ENCODE assay signal across 22 cellular contexts in genomic region chr1:87121732-87122163, GRCh38.
DNase-seq lines count a peak whose midpoint lies in the region; ATAC-seq and TF ChIP-seq lines count a peak whose summit lies in the region.
"Had no signal": no experiment of that assay in that cellular context is flagged by ENCODE, and none has a peak within 500 bp of the region (broad histone marks: within the 10 kb centered on the region; RNA-seq: fewer than 3 reads in every experiment).

No MANE protein-coding gene starts in this region.

- H3K27me3 ChIP-seq in gastroesophageal sphincter = no peaks in the 10 kb centered on the region
- H3K27me3 ChIP-seq: BLaER1 treated with 17β-estradiol and CSF1 and Interleukin-3, amounts not matched to agents 10 nM and 100 nM; Peyer's patch had no signal

- no peaks in the 10 kb centered on the region for H3K4me1 ChIP-seq in gastroesophageal sphincter
- H3K4me1 ChIP-seq: A549, Peyer's patch had no signal

- H3K27ac Mint-ChIP-seq in nephron progenitor cell = peak overlapping the region; percentile 78
- H3K27ac Mint-ChIP-seq: CD8-positive, alpha-beta T cell; H9; IgD-negative memory B cell had no signal

- no peak for TF ChIP-seq CTCF in AG09319 (IDR thresholded peaks at IDR 0.05; ENCODE audit: low read depth, low read length)
- TF ChIP-seq CTCF in gastroesophageal sphincter (IDR thresholded peaks at IDR 0.05) = no peak
- TF ChIP-seq CTCF in nephron progenitor cell (IDR thresholded peaks at IDR 0.05) = no peak

- H3K27ac ChIP-seq in SK-N-MC = peak overlapping the region; percentile 14; the same call in 1 of the 2 replicates
- no peak overlapping the region for H3K27ac ChIP-seq in gastroesophageal sphincter
- H3K27ac ChIP-seq: A549; BLaER1 treated with 17β-estradiol and CSF1 and Interleukin-3, amounts not matched to agents 10 nM and 100 nM; Peyer's patch had no signal

- peaks cover 29% of the 10 kb centered on the region for H3K4me1 Mint-ChIP-seq in nephron progenitor cell

- no peaks in the 10 kb centered on the region for H3K36me3 Mint-ChIP-seq in nephron progenitor cell (ENCODE audit: low read depth)
- H3K36me3 Mint-ChIP-seq: CD8-positive, alpha-beta T cell had no signal

- ATAC-seq in gastroesophageal sphincter = peak; percentile 41
- ATAC-seq: A549; CD8-positive, alpha-beta T cell had no signal

- H3K9ac ChIP-seq in SK-N-MC (ENCODE audit: insufficient read length) = no peak overlapping the region
- H3K9ac ChIP-seq: BLaER1 treated with 17β-estradiol and CSF1 and Interleukin-3, amounts not matched to agents 10 nM and 100 nM; SK-N-SH had no signal

- WGBS in gastroesophageal sphincter (ENCODE audit: low coverage in 1 of 2), 2 donors = 48 to 63% methylated on average over 3 to 7 of the region's 7 CpGs

- H3K36me3 ChIP-seq in SK-N-MC (ENCODE audit: insufficient read depth, low read length) (no peaks in the 10 kb centered on the region), gastroesophageal sphincter (no peaks in the 10 kb centered on the region)
- H3K36me3 ChIP-seq: BLaER1 treated with 17β-estradiol and CSF1 and Interleukin-3, amounts not matched to agents 10 nM and 100 nM; Peyer's patch had no signal

- DNase-seq in AG09319 (ENCODE audit: extremely low read depth, low read depth) = peak; percentile 22
- DNase-seq in SK-N-MC (ENCODE audit: low read depth, low spot score) = no peak
- no peak for DNase-seq in nephron progenitor cell
- DNase-seq in SHP77 treated with DMSO at 0.1 percent for 48 hours (lab: John Stamatoyannopoulos, UW) = no peak
- DNase-seq in DMS53 (lab: John Stamatoyannopoulos, UW) = no peak
- DNase-seq in foreskin melanocyte = no peak
- DNase-seq in NOMO-1 (lab: John Stamatoyannopoulos, UW; ENCODE audit: unreplicated experiment in 2 of 2) = no peak
- DNase-seq: CD8-positive, alpha-beta T cell; H9; Karpas-422; NCI-H1048; NCI-H146; NCI-H2081; NCI-H2171 treated with DMSO at 0.1 percent for 48 hours; NCI-H446; NCI-H69; Peyer's patch; SK-N-SH had no signal

- no peak overlapping the region for H3K4me3 Mint-ChIP-seq in nephron progenitor cell
- H3K4me3 Mint-ChIP-seq: CD8-positive, alpha-beta T cell; H9 had no signal

- no peaks in the 10 kb centered on the region for H3K27me3 Mint-ChIP-seq in nephron progenitor cell (ENCODE audit: low read depth, poor library complexity)

- H3K9me3 ChIP-seq in SK-N-MC (ENCODE audit: low read depth, low read length) = no peaks in the 10 kb centered on the region
- H3K9me3 ChIP-seq in gastroesophageal sphincter = no peaks in the 10 kb centered on the region
- H3K9me3 ChIP-seq: A549; BLaER1 treated with 17β-estradiol and CSF1 and Interleukin-3, amounts not matched to agents 10 nM and 100 nM; Peyer's patch; SK-N-SH had no signal

- no peak for TF ChIP-seq EP300 in gastroesophageal sphincter (IDR thresholded peaks at IDR 0.05)

- H3K4me3 ChIP-seq in SK-N-MC = 0 out of 2 replicates have a peak overlapping the region, but pooled peaks have one; percentile 11
- no peak overlapping the region for H3K4me3 ChIP-seq in gastroesophageal sphincter
- H3K4me3 ChIP-seq: A549; BLaER1 treated with 17β-estradiol and CSF1 and Interleukin-3, amounts not matched to agents 10 nM and 100 nM; Peyer's patch had no signal

- TF ChIP-seq POLR2A in gastroesophageal sphincter (IDR thresholded peaks at IDR 0.05) = no peak

- H3K9me3 Mint-ChIP-seq in nephron progenitor cell = no peaks in the 10 kb centered on the region
- H3K9me3 Mint-ChIP-seq: CD8-positive, alpha-beta T cell; IgD-negative memory B cell had no signal
